ENCODE assay signal across 5 cellular contexts in the genomic region with DNA sequence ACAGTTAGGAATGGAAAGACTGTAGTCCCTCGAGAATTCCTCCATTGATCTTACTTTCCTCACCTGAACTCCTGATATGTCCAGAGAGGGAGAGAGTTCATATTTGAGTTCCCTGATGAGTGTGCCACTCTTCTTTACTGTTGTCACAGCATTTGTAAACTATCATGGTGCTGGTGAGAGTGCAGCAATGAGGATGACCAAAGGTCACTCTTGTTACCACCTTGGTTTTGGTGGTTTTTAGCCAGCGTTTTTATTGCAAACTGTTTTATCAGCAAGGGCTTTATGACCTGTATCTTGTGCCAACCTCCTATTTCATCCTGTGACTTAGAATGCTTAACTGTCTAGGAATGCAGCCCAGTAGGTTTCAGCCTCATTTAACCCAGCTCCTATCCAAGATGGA.
"Had no signal": no experiment of that assay in that cellular context is flagged by ENCODE, and none has a peak within 500 bp of the region (broad histone marks: within the 10 kb centered on the region; RNA-seq: fewer than 3 reads in every experiment).

No MANE protein-coding gene starts in this region.

- H3K27ac Mint-ChIP-seq: H9 had no signal

- H3K27ac ChIP-seq: GM23248 had no signal

- H3K4me3 Mint-ChIP-seq: H9 had no signal

- DNase-seq: GM23248, GOT3, H9, HCEC 1CT, IMR-90 had no signal

- H3K4me3 ChIP-seq: GM23248 had no signal
